In the genomic region with DNA sequence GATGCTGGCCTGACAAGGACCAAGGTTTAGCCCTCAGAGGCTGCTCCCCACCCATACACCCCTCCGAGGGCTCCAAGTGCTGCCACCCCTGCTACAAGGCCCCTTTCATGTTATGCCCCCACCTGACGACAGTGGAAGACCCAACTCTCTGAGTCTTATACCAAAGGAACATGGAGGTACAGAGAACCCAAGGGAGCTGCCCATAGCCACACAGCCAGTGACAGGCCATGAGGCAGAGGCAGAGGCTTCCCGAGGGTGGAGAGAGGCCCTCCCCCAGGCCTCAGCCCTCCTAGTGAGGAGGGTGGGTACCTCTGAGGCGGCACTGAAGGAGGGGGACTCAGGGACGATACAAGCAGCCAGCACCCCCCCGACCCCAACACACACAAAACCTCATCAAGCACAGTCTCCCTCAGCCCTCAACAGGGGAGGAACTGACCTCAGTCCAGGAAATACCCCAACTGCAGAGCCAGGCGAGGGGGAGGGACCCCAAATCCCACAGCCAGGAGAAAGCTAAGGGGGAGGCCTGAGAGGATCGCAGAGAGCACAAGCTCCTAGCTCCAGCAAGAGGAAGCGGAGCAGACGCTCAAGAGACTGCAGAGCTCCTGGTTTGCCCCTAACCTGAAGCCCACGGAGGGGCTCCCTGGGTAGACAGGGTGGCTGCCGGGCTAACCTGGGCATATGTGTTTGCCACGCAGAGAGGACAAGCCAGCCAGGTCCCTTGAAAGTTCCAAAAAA, we compare ENCODE assay signal across 1 cellular context.
TF ChIP-seq lines count a peak whose summit lies in the region.

No MANE protein-coding gene starts in this region.

TF ChIP-seq in WTC11, 78 proteins besides CTCF, POLR2A, EP300 and RAD21 (continued from another document):
- TF ChIP-seq, protein P1, sequence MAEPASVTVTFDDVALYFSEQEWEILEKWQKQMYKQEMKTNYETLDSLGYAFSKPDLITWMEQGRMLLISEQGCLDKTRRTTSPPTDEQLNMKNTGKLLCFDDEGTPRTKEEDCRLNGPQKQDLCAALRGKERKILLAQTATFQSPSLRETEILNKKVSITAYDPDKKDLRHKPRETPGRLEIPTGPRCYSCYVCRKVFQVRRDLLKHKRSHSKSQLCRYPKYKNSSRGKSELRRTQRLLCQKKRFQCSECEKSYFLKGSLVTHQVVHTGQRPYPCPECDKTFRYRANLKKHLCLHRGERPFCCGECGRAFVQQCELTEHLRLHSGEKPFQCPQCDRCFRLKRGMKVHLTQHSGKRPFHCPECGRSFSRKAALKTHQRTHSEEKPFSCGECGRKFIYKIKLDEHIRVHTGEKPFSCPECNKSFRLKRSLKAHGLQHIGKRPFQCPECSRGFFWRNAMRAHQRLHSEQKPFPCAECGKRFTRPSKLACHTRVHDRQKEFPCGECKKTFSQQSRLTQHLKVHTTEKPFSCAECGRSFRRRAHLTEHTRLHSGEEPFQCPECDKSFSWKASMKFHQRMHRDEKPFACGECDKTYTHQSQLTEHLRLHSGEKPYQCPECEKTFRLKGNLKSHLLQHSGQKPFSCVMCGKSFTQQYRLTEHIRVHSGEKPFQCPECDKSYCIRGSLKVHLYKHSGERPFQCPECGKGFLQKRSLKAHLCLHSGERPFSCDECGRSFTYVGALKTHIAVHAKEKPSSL (CRISPR knock-in tag; conservative IDR thresholded peaks at IDR 0.05) = no peak
- no peak for TF ChIP-seq ETV6 (CRISPR knock-in tag; IDR thresholded peaks at IDR 0.05)
- TF ChIP-seq, protein P2, sequence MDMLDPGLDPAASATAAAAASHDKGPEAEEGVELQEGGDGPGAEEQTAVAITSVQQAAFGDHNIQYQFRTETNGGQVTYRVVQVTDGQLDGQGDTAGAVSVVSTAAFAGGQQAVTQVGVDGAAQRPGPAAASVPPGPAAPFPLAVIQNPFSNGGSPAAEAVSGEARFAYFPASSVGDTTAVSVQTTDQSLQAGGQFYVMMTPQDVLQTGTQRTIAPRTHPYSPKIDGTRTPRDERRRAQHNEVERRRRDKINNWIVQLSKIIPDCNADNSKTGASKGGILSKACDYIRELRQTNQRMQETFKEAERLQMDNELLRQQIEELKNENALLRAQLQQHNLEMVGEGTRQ (CRISPR knock-in tag; IDR thresholded peaks at IDR 0.05) = no peak
TF ChIP-seq in WTC11: peak in this region for 0.
